ENCODE assay signal across 15 cellular contexts in the genomic region with DNA sequence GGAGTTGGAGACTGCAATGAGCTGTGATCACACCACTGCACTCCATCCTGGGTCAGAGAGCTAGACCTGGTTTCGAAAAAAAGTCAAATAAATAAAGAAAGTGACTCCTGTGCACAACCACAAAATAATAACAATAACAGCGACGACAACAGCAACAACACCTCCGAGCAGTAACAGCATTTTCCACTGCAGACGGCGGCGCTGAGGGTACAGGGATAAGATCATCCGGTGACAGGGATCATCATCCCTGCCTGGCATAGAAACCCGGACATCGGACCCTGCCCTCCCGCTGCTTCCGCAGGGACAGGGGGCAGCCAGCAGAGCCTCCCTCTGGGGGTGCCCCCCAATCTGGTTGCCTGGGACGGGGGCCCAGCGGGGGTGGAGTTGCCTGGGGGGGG. TPM values are rescaled to one million over a fixed set of nuclear protein-coding genes. Genes with fewer than 3 reads are reported as not detected.
DNase-seq lines count a peak whose midpoint lies in the region; ATAC-seq, FAIRE-seq and TF ChIP-seq lines count a peak whose summit lies in the region.
"Had no signal": no experiment of that assay in that cellular context is flagged by ENCODE, and none has a peak within 500 bp of the region (broad histone marks: within the 10 kb centered on the region; RNA-seq: fewer than 3 reads in every experiment).

No MANE protein-coding gene starts in this region.

- no peak overlapping the region for H3K27ac ChIP-seq in WERI-Rb-1
- peak overlapping the region in 3 of 10 donors; percentile 11 to 44 (median 21) for H3K27ac ChIP-seq in heart right ventricle
- H3K27ac ChIP-seq: HL-60 had no signal

- H3K27ac Mint-ChIP-seq in nephron = peak overlapping the region; percentile 68 to 90 (median 88)
- H3K27ac Mint-ChIP-seq in activated CD4-positive, alpha-beta T cell treated with anti-CD3 and anti-CD28 coated beads, Interleukin-2, amount 10 ng/mL, durations not matched to agents 7 days and 5 days = no peak overlapping the region

- H3K4me1 ChIP-seq in heart right ventricle = peaks cover 2 to 25% (median 19%) of the 10 kb centered on the region in 9 donors

- no peak overlapping the region for H3K4me3 ChIP-seq in WERI-Rb-1 (ENCODE audit: low read depth, low read length)
- H3K4me3 ChIP-seq in heart right ventricle = no peak overlapping the region

- no peaks in the 10 kb centered on the region for H3K27me3 ChIP-seq in WERI-Rb-1 (ENCODE audit: insufficient read depth, low read depth, severe bottlenecking)
- peaks cover 0 to 14% (median 0%) of the 10 kb centered on the region in 7 donors for H3K27me3 ChIP-seq in heart right ventricle

- peaks cover 10% of the 10 kb centered on the region for H3K4me1 Mint-ChIP-seq in nephron
- H3K4me1 Mint-ChIP-seq in activated CD4-positive, alpha-beta T cell treated with anti-CD3 and anti-CD28 coated beads, Interleukin-2, amount 10 ng/mL, durations not matched to agents 7 days and 5 days = peaks cover 14% of the 10 kb centered on the region

- no peak for TF ChIP-seq CTCF in WERI-Rb-1 (IDR thresholded peaks at IDR 0.05; ENCODE audit: low read depth, low read length)
- no peak for TF ChIP-seq CTCF in nephron (IDR thresholded peaks at IDR 0.05; ENCODE audit: unreplicated experiment in 3 of 3)
- no peak for TF ChIP-seq CTCF in heart right ventricle (IDR thresholded peaks at IDR 0.05)

- H3K9me3 Mint-ChIP-seq in nephron = no peaks in the 10 kb centered on the region
- H3K9me3 Mint-ChIP-seq in activated CD4-positive, alpha-beta T cell treated with anti-CD3 and anti-CD28 coated beads, Interleukin-2, amount 10 ng/mL, durations not matched to agents 7 days and 5 days = no peaks in the 10 kb centered on the region

- peaks cover 3% of the 10 kb centered on the region for H3K27me3 Mint-ChIP-seq in nephron (ENCODE audit: low read depth)
- peaks cover 28% of the 10 kb centered on the region for H3K27me3 Mint-ChIP-seq in activated CD4-positive, alpha-beta T cell treated with anti-CD3 and anti-CD28 coated beads, Interleukin-2, amount 10 ng/mL, durations not matched to agents 7 days and 5 days

- DNase-seq in Caki2 (ENCODE audit: low read depth) (peak; percentile 33), HTR-8/SVneo (ENCODE audit: insufficient read length, low spot score) (peak; percentile 54), WERI-Rb-1 (peak; percentile 34), NOMO-1 (lab: John Stamatoyannopoulos, UW; ENCODE audit: unreplicated experiment in 2 of 2) (no peak), heart right ventricle (no peak)
- DNase-seq in activated CD4-positive, alpha-beta T cell treated with anti-CD3 and anti-CD28 coated beads, Interleukin-2, amount 10 ng/mL, durations not matched to agents 7 days and 5 days = no peak
- DNase-seq: activated CD4-positive, alpha-beta T cell treated with anti-CD3 and anti-CD28 coated beads, Interleukin-2, amount 50 U/mL, for 48 hours; activated naive CD4-positive, alpha-beta T cell treated with anti-CD3 and anti-CD28 coated beads, Interleukin-2, amount 50 U/mL, for 16 hours; DMS79 treated with DMSO at 0.1 percent for 48 hours; kidney; NK-92 treated with Interleukin-12 subunit alpha and Interleukin-12 subunit beta, amount 100 ng/mL, for 24 hours had no signal

- in situ Hi-C loops in Caki2 (cut with HindIII; ENCODE audit: low pct_unique_long_range_greater_than_20kb, low sequenced_read_pairs) = loop anchor here (10.0 kb wide), 1 partner anchor 107 kb away; no protein-coding TSS in a partner anchor

- CTCF ChIA-PET in activated CD4-positive, alpha-beta T cell treated with anti-CD3 and anti-CD28 coated beads, Interleukin-2, amount 10 ng/mL, durations not matched to agents 7 days and 5 days (lab: Charles Lee) = no interaction called here

- POLR2A ChIA-PET in activated CD4-positive, alpha-beta T cell treated with anti-CD3 and anti-CD28 coated beads, Interleukin-2, amount 10 ng/mL, durations not matched to agents 7 days and 5 days (lab: Charles Lee) = interaction anchor here (0.6 kb wide), 1 partner anchor 24 kb away, joined by 3 read pairs; no protein-coding TSS in a partner anchor

- 22 to 23% methylated on average over 14 of the region's 14 CpGs for WGBS in heart right ventricle, 2 donors

- H3K36me3 Mint-ChIP-seq in nephron (ENCODE audit: low read depth) = no peaks in the 10 kb centered on the region
- H3K36me3 Mint-ChIP-seq in activated CD4-positive, alpha-beta T cell treated with anti-CD3 and anti-CD28 coated beads, Interleukin-2, amount 10 ng/mL, durations not matched to agents 7 days and 5 days (ENCODE audit: low read depth) = no peaks in the 10 kb centered on the region

- H3K36me3 ChIP-seq in WERI-Rb-1 (no peaks in the 10 kb centered on the region), heart right ventricle (no peaks in the 10 kb centered on the region)

- H3K9me3 ChIP-seq in WERI-Rb-1 (ENCODE audit: severe bottlenecking) (no peaks in the 10 kb centered on the region), heart right ventricle (no peaks in the 10 kb centered on the region)

- FAIRE-seq in HTR-8/SVneo (lab: Jason Lieb, UNC) = no peak
- FAIRE-seq: colon, kidney had no signal

- H3K4me3 Mint-ChIP-seq in nephron = peak overlapping the region; percentile 69 to 79 (median 76)
- no peak overlapping the region for H3K4me3 Mint-ChIP-seq in activated CD4-positive, alpha-beta T cell treated with anti-CD3 and anti-CD28 coated beads, Interleukin-2, amount 10 ng/mL, durations not matched to agents 7 days and 5 days

- no peak for ATAC-seq in heart right ventricle

- intact Hi-C loops in heart right ventricle (cut with DNase I) = loop anchor here in 4 of 10 donors (5.0 to 10.0 kb wide), 2 partner anchors 39 to 287 kb away; no protein-coding TSS in a partner anchor

RNA-seq across cellular contexts. Expression of gene SRXN1, which starts 11.5 kb away (rescaled TPM):
- total RNA-seq in Caki2 (2014; rRNA removed; shearing (Covaris generic); ENCODE audit: low replicate concordance) = 463 and 512 TPM in 2 replicates
- total RNA-seq in heart right ventricle = 10 to 100 TPM; 21.4 to 42.0 (median 30.9) TPM
- polyA plus RNA-seq in heart right ventricle = 10 to 100 TPM; 11.9 to 32.8 TPM
- 10 to 100 TPM; 11.5 to 12.9 TPM for total RNA-seq in activated CD4-positive, alpha-beta T cell treated with anti-CD3 and anti-CD28 coated beads, Interleukin-2, amount 10 ng/mL, durations not matched to agents 7 days and 5 days

RNA-seq across cellular contexts. Expression of gene TCF15, which starts 31.4 kb away (rescaled TPM):
- not detected in 2 replicates for total RNA-seq in Caki2 (2014; rRNA removed; shearing (Covaris generic); ENCODE audit: low replicate concordance)
- total RNA-seq in heart right ventricle = 10 to 100 TPM in 3 of 10 donors, 1 to 10 TPM in 7; 4.6 to 20.5 (median 7.9) TPM
- 10 to 100 TPM; 12.8 to 41.0 TPM for polyA plus RNA-seq in heart right ventricle
- total RNA-seq in activated CD4-positive, alpha-beta T cell treated with anti-CD3 and anti-CD28 coated beads, Interleukin-2, amount 10 ng/mL, durations not matched to agents 7 days and 5 days = not detected
- total RNA-seq: osteocyte had no signal

RNA-seq across cellular contexts. Expression of gene SCRT2, which starts 34.1 kb away (rescaled TPM):
- not detected in 2 replicates for total RNA-seq in Caki2 (2014; rRNA removed; shearing (Covaris generic); ENCODE audit: low replicate concordance)
- total RNA-seq in heart right ventricle = not detected
- polyA plus RNA-seq in heart right ventricle = not detected
- not detected for total RNA-seq in activated CD4-positive, alpha-beta T cell treated with anti-CD3 and anti-CD28 coated beads, Interleukin-2, amount 10 ng/mL, durations not matched to agents 7 days and 5 days
- total RNA-seq: kidney, osteocyte had no signal

Comparison
In these comparisons a context has a peak if more than half of its experiments do, and no peak if none do; other contexts are left out.
1. DNase-seq: peak in Caki2 (single experiment), HTR-8/SVneo (single experiment) and WERI-Rb-1 (single experiment); none in NOMO-1 (0 of 2), heart right ventricle (0 of 2) and activated CD4-positive, alpha-beta T cell treated with anti-CD3 and anti-CD28 coated beads, Interleukin-2, amount 10 ng/mL, durations not matched to agents 7 days and 5 days (single experiment).
2. RNA of gene SRXN1, which starts 11.5 kb away (total RNA-seq): 463 to 512 TPM in Caki2; 21.4 to 42.0 TPM in heart right ventricle and 11.5 to 12.9 TPM in activated CD4-positive, alpha-beta T cell treated with anti-CD3 and anti-CD28 coated beads, Interleukin-2, amount 10 ng/mL, durations not matched to agents 7 days and 5 days; every median in the first group is over 10 times any median in the second.